ENCODE assay signal across 31 cellular contexts in the genomic region with DNA sequence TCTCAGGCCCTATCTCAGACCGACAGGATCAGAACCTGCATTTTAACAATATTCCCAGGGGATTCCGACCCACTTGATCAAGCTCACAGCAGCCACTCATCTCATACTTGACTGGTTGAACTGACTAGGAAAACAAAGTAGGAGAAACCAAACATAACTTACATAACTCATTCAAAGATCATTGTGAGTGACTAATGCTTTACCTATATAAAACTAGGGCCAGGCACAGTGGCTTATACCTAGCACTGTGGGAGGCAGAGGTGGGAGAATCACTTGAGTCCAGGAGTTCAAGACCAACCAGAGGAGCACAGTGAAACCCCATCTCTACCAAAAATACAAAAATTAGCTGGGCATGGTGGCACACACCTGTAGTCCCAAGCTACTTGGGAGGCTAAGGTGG.
"Had no signal": no experiment of that assay in that cellular context is flagged by ENCODE, and none has a peak within 500 bp of the region (broad histone marks: within the 10 kb centered on the region; RNA-seq: fewer than 3 reads in every experiment).

No MANE protein-coding gene starts in this region.

- H3K4me3 Mint-ChIP-seq: activated CD4-positive, alpha-beta memory T cell treated with anti-CD3 and anti-CD28 coated beads, Interleukin-2, amount 10 ng/mL, durations not matched to agents 7 days and 5 days; activated CD4-positive, alpha-beta T cell treated with anti-CD3 and anti-CD28 coated beads for 36 hours; activated CD8-positive, alpha-beta memory T cell treated with anti-CD3 and anti-CD28 coated beads, Interleukin-2, amount 10 ng/mL, durations not matched to agents 7 days and 5 days; activated naive CD8-positive, alpha-beta T cell treated with anti-CD3 and anti-CD28 coated beads, Interleukin-2, amount 10 ng/mL, durations not matched to agents 7 days and 5 days; T-cell; T-helper 17 cell; WTC11 had no signal

- H3K27me3 ChIP-seq: ascending aorta, cardiac muscle cell had no signal

- H3K9me3 ChIP-seq: ascending aorta had no signal

- H3K36me3 Mint-ChIP-seq: WTC11 had no signal

- H3K4me3 ChIP-seq: ascending aorta, cardiac muscle cell, PC-9 had no signal

- H3K27me3 Mint-ChIP-seq: activated CD4-positive, alpha-beta memory T cell treated with anti-CD3 and anti-CD28 coated beads, Interleukin-2, amount 10 ng/mL, durations not matched to agents 7 days and 5 days; activated CD4-positive, alpha-beta T cell treated with anti-CD3 and anti-CD28 coated beads for 36 hours; activated CD8-positive, alpha-beta memory T cell treated with anti-CD3 and anti-CD28 coated beads, Interleukin-2, amount 10 ng/mL, durations not matched to agents 7 days and 5 days; activated naive CD4-positive, alpha-beta T cell treated with anti-CD3 and anti-CD28 coated beads, Interleukin-2, amount 50 U/mL, for 24 hours; activated naive CD8-positive, alpha-beta T cell treated with anti-CD3 and anti-CD28 coated beads, Interleukin-2, amount 10 ng/mL, durations not matched to agents 7 days and 5 days; T-cell; T-helper 17 cell had no signal

- H3K36me3 ChIP-seq: ascending aorta, cardiac muscle cell had no signal

- ATAC-seq: activated CD8-positive, alpha-beta memory T cell treated with anti-CD3 and anti-CD28 coated beads, Interleukin-2, amount 10 ng/mL, durations not matched to agents 7 days and 5 days; Right ventricle myocardium inferior; WTC11 had no signal

- H3K27ac Mint-ChIP-seq: activated CD4-positive, alpha-beta T cell treated with anti-CD3 and anti-CD28 coated beads for 36 hours; activated CD8-positive, alpha-beta memory T cell treated with anti-CD3 and anti-CD28 coated beads, Interleukin-2, amount 10 ng/mL, durations not matched to agents 7 days and 5 days; activated naive CD4-positive, alpha-beta T cell treated with anti-CD3 and anti-CD28 coated beads, Interleukin-2, amount 50 U/mL, for 24 hours; activated naive CD8-positive, alpha-beta T cell treated with anti-CD3 and anti-CD28 coated beads, Interleukin-2, amount 10 ng/mL, durations not matched to agents 7 days and 5 days; WTC11 had no signal

- H3K9me3 Mint-ChIP-seq: activated CD4-positive, alpha-beta memory T cell treated with anti-CD3 and anti-CD28 coated beads, Interleukin-2, amount 10 ng/mL, durations not matched to agents 7 days and 5 days; activated naive CD4-positive, alpha-beta T cell treated with anti-CD3 and anti-CD28 coated beads, Interleukin-2, amount 50 U/mL, for 24 hours; activated T-helper 2 cell treated with anti-CD3 and anti-CD28 coated beads, Interferon-gamma antibody, Interleukin-2, Interleukin-4, amounts not matched to agents 10 μg/mL and 5 μg/mL and 100 μg/mL, durations not matched to agents 14 hours and 24 hours and 36 hours; T-cell; WTC11 had no signal

- DNase-seq: activated CD4-positive, alpha-beta memory T cell treated with anti-CD3 and anti-CD28 coated beads, Interleukin-2, amount 10 ng/mL, durations not matched to agents 7 days and 5 days; activated CD4-positive, alpha-beta T cell treated with anti-CD3 and anti-CD28 coated beads for 36 hours; activated CD8-positive, alpha-beta memory T cell treated with anti-CD3 and anti-CD28 coated beads for 24 hours; activated CD8-positive, alpha-beta memory T cell treated with anti-CD3 and anti-CD28 coated beads, Interleukin-2, amount 10 ng/mL, durations not matched to agents 7 days and 5 days; activated CD8-positive, alpha-beta memory T cell treated with anti-CD3 and anti-CD28 coated beads, Interleukin-2, amount 50 U/mL, for 48 hours; activated gamma-delta T cell; activated naive CD4-positive, alpha-beta T cell treated with Interleukin-2 at 50 U/mL for 16 hours; activated naive CD8-positive, alpha-beta T cell treated with anti-CD3 and anti-CD28 coated beads, Interleukin-2, amount 10 ng/mL, durations not matched to agents 7 days and 5 days; activated T-cell treated with anti-CD3 and anti-CD28 coated beads, Interleukin-2, amount 50 U/mL, for 48 hours; amygdala; MM.1S; NCI-H1092 treated with DMSO at 0.1 percent for 48 hours; NCI-H146; NCI-H187 treated with DMSO at 0.1 percent for 48 hours; NCI-H2081; NCI-H510A; NCI-H526; NK-92 treated with Interleukin-12 subunit alpha and Interleukin-12 subunit beta, amount 100 ng/mL, for 24 hours; PC-9; SIG-M5; T-cell; T-helper 17 cell; T1000 had no signal

- H3K27ac ChIP-seq: ascending aorta, cardiac muscle cell, PC-9, RWPE1 had no signal

- FAIRE-seq: RCC 7860 had no signal
